11 cellular contexts compared by ENCODE assay signal in the genomic region with DNA sequence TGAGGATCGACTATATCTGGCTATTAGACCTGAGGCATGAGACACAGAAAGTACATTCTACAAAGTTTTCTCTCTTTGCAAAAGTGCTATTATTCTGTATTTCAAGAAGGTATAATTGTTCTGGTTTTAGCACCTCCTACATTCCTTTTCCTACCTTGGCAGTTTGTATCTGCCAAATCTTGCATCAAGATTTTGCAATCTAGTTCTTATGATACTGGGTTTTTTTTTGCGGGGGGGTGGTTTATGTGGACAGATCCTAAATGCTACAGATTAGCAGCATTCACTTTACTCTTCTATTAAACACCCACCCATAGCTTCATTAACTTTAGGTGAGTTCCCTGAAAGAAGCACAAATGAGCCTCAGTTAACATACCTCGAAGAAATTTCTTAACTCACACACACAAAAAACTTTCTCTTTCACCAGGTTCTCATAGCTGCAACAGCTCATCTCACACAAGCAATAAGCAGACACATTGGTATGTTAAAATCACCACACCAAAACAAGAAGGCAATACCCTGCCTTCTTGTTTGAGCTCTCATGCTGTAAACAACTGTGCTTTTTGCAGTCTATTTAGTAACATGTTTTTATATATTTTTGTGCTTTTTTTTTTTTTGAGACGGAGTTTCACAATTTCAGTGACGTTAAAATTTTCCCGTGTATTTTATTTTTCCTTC.
DNase-seq lines count a peak whose midpoint lies in the region; ATAC-seq and TF ChIP-seq lines count a peak whose summit lies in the region.
"Had no signal": no experiment of that assay in that cellular context is flagged by ENCODE, and none has a peak within 500 bp of the region (broad histone marks: within the 10 kb centered on the region; RNA-seq: fewer than 3 reads in every experiment).

No MANE protein-coding gene starts in this region.

- peaks cover 0 to 5% (median 4%) of the 10 kb centered on the region in 5 experiments for H3K9me3 Mint-ChIP-seq in brain

- peaks cover 0 to 23% of the 10 kb centered on the region in 2 donors for H3K27me3 ChIP-seq in left lung
- H3K27me3 ChIP-seq in tibial artery: no peaks in the 10 kb centered on the region
- H3K27me3 ChIP-seq: adrenal gland had no signal

- TF ChIP-seq CTCF in brain (conservative IDR thresholded peaks at IDR 0.05) (no peak), left lung (IDR thresholded peaks at IDR 0.05) (no peak), tibial artery (IDR thresholded peaks at IDR 0.05) (no peak)

- peak overlapping the region; percentile 40 to 56 (median 49) for H3K4me3 Mint-ChIP-seq in brain

- peaks cover 8% of the 10 kb centered on the region for H3K36me3 Mint-ChIP-seq in brain

- H3K4me3 ChIP-seq in left lung (no peak overlapping the region), tibial artery (peak overlapping the region; percentile 94 to 97)

- H3K4me1 ChIP-seq in left lung: peaks cover 0 to 52% of the 10 kb centered on the region in 2 donors
- H3K4me1 ChIP-seq in tibial artery: peaks cover 0 to 55% (median 21%) of the 10 kb centered on the region in 4 donors

- no peak for ATAC-seq in left lung

- no peaks in the 10 kb centered on the region for H3K9me3 ChIP-seq in left lung
- H3K9me3 ChIP-seq in tibial artery: no peaks in the 10 kb centered on the region
- H3K9me3 ChIP-seq: adrenal gland had no signal

- no peaks in the 10 kb centered on the region for H3K36me3 ChIP-seq in left lung
- H3K36me3 ChIP-seq in tibial artery: no peaks in the 10 kb centered on the region
- H3K36me3 ChIP-seq: adrenal gland had no signal

- H3K27ac Mint-ChIP-seq in brain: peak overlapping the region in 1 of 5 experiments; percentile 36

- peaks cover 29% of the 10 kb centered on the region for H3K27me3 Mint-ChIP-seq in brain

- H3K27ac ChIP-seq in left lung (peak overlapping the region; percentile 86 to 94), tibial artery (peak overlapping the region; percentile 94 to 96)

- intact Hi-C loops in left lung (cut with DNase I): no loop called here
- intact Hi-C loops in tibial artery (cut with DNase I; ENCODE audit: low total_unique reads): no loop called here

- peaks cover 33% of the 10 kb centered on the region for H3K4me1 Mint-ChIP-seq in brain

- DNase-seq in KG1 (lab: John Stamatoyannopoulos, UW) (peak; percentile 20), left lung (no peak), tibial artery (no peak), SKM-1 treated with dmso at 0.1 percent for 144 hours (lab: John Stamatoyannopoulos, UW; ENCODE audit: unreplicated experiment) (no peak), NCI-H774 (lab: John Stamatoyannopoulos, UW) (no peak)
- no peak for DNase-seq in stimulated activated naive CD4-positive, alpha-beta T cell (lab: John Stamatoyannopoulos, UW)
- DNase-seq: adrenal gland, Calu3, GOT3, NCI-H187 had no signal

Comparison
In these comparisons a context has a peak if more than half of its experiments do, and no peak if none do; other contexts are left out.
1. H3K4me3 ChIP-seq: peak in tibial artery (2 of 2); none in left lung (0 of 2).